7 cellular contexts compared by ENCODE assay signal in genomic region chr2:65390134-65390533, GRCh38. TPM values are rescaled to one million over a fixed set of nuclear protein-coding genes. Genes with fewer than 3 reads are reported as not detected.
DNase-seq lines count a peak whose midpoint lies in the region; ATAC-seq, FAIRE-seq and TF ChIP-seq lines count a peak whose summit lies in the region.

No MANE protein-coding gene starts in this region.

- H3K36me3 ChIP-seq in KOPT-K1 (ENCODE audit: insufficient read depth, low read length) (no peaks in the 10 kb centered on the region), kidney (ENCODE audit: control insufficient read depth in 1 of 2, insufficient read depth in 2 of 2, low read length in 2 of 2) (no peaks in the 10 kb centered on the region)

- intact Hi-C loops in sciatic nerve (cut with DNase I) (no loop called here), kidney (cut with DNase I) (no loop called here)

- no peaks in the 10 kb centered on the region for H3K9me3 ChIP-seq in KOPT-K1 (ENCODE audit: insufficient read depth, low read length, poor library complexity, severe bottlenecking)
- H3K9me3 ChIP-seq in kidney (ENCODE audit: control insufficient read depth in 1 of 2, low read length in 2 of 2): no peaks in the 10 kb centered on the region

- peaks cover 13 to 28% of the 10 kb centered on the region in 2 donors for H3K4me1 ChIP-seq in kidney (ENCODE audit: control insufficient read depth in 1 of 2, insufficient read depth in 1 of 2, low read depth in 1 of 2, low read length in 2 of 2)

- no peak overlapping the region for H3K4me3 ChIP-seq in kidney (ENCODE audit: low read length in 2 of 2)

- no peak for TF ChIP-seq CTCF in kidney (IDR thresholded peaks at IDR 0.05; ENCODE audit: borderline replicate concordance, extremely low read depth, insufficient read depth)

- no peak overlapping the region for H3K9ac ChIP-seq in kidney (ENCODE audit: low read length in 2 of 2)

- no peak for FAIRE-seq in kidney (lab: Jason Lieb, UNC)

- DNase-seq in sciatic nerve (ENCODE audit: low spot score) (no peak), iPS-NIHi7 (ENCODE audit: extremely low spot score) (no peak), kidney (no peak), iPS-NIHi11 (ENCODE audit: low spot score) (no peak)

- peak; percentile 83 for ATAC-seq in GM19023 (IDR thresholded peaks at IDR 0.05; ENCODE audit: unreplicated experiment)
- peak; percentile 77 for ATAC-seq in GM21825 (IDR thresholded peaks at IDR 0.05; ENCODE audit: unreplicated experiment)
- ATAC-seq in sciatic nerve: peak; percentile 21

- H3K27ac ChIP-seq in KOPT-K1 (ENCODE audit: low read depth, low read length, poor library complexity, severe bottlenecking): peak overlapping the region; percentile 66
- no peak overlapping the region for H3K27ac ChIP-seq in kidney (ENCODE audit: low read depth in 2 of 2, low read length in 2 of 2)

RNA-seq across cellular contexts. Expression of gene SPRED2, which starts 42.3 kb away (rescaled TPM):
- 64.7 TPM for total RNA-seq in sciatic nerve
- total RNA-seq in kidney: 42.3 TPM
- 8.9 TPM for polyA plus RNA-seq in kidney (ENCODE audit: insufficient read depth, low read depth, low replicate concordance)

Comparison
In these comparisons a context has a peak if more than half of its experiments do, and no peak if none do; other contexts are left out.
1. ATAC-seq: peak in every context shown above with its lines; median percentile 83 in GM19023; 77 in GM21825; 21 in sciatic nerve.